ENCODE assay signal across 8 cellular contexts in the genomic region with DNA sequence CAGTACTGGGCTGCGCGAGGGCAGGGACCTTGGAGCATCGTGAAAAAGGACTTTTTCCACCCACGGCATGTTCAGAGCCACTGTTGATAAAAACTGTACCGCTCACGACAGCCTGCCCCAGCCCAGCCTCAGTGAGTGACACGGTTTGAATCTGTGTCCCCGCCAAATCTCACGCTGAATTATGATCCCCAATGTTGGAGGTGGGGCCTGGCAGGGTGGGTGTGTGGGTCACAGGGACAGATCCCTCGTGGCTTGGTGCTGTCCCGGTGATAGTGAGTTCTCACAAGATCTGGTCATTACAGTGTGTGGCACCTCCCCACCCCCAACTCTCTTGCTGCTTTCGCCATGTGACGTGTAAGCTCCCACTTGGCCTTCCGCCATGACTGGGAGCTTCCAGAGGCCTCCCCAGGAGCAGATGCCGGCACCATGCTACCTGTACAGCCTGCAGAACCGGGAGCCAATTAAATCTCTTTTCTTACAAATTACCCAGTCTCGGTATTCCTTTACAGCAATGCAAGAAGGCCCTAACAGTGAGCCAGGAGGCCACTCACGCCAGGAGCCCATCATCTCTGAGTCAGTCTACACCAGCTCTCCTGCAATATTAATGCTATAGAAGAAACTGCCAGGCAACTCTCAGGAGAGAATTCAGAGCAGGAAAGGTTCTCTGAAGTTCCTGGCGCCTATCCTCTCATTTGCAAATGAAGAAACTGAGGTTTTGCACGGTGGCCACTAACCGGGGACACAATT. TPM values are rescaled to one million over a fixed set of nuclear protein-coding genes. Genes with fewer than 3 reads are reported as not detected.
DNase-seq lines count a peak whose midpoint lies in the region; ATAC-seq, FAIRE-seq and TF ChIP-seq lines count a peak whose summit lies in the region.

No MANE protein-coding gene starts in this region.

- intact Hi-C loops in colonic mucosa (cut with DNase I): no loop called here

- no peaks in the 10 kb centered on the region for H3K9me2 ChIP-seq in MM.1S (replicated peaks; ENCODE audit: insufficient read depth, low read length)

- H3K9me3 ChIP-seq in BLaER1: peaks cover 21% of the 10 kb centered on the region
- no peaks in the 10 kb centered on the region for H3K9me3 ChIP-seq in MM.1S (replicated peaks; ENCODE audit: insufficient read depth, low read length)
- no peaks in the 10 kb centered on the region for H3K9me3 ChIP-seq in colonic mucosa

- peaks cover 57% of the 10 kb centered on the region for H3K79me2 ChIP-seq in MM.1S (ENCODE audit: low read length)

- peak overlapping the region; percentile 64 to 97 (median 90) for H3K27ac Mint-ChIP-seq in naive B cell

- FAIRE-seq in GM12891 (lab: Jason Lieb, UNC): no peak

- H4K20me1 ChIP-seq in BLaER1: peaks cover 60% of the 10 kb centered on the region
- no peaks in the 10 kb centered on the region for H4K20me1 ChIP-seq in MM.1S (ENCODE audit: insufficient read depth, low read length)

- TF ChIP-seq POLR2A in GM12891 (IDR thresholded peaks at IDR 0.05; ENCODE audit: low read depth, low read length): no peak

- DNase-seq in MM.1S (no peak), colonic mucosa (no peak), naive B cell (no peak), MV-4-11 (lab: John Stamatoyannopoulos, UW) (no peak), germinal center (ENCODE audit: low spot score) (no peak), GM12891 (ENCODE audit: insufficient read length, low spot score) (no peak)

- H3K4me3 Mint-ChIP-seq in naive B cell: peak overlapping the region; percentile 77 to 92 (median 84)

- ATAC-seq in naive B cell (ENCODE audit: low read depth in 2 of 2): no peak
- no peak for ATAC-seq in HG02623 (IDR thresholded peaks at IDR 0.05; ENCODE audit: unreplicated experiment)

- H3K4me2 ChIP-seq in BLaER1 (peak overlapping the region; percentile 99), MM.1S (ENCODE audit: low read depth, low read length) (peak overlapping the region; percentile 78)

- peaks cover 0 to 19% (median 10%) of the 10 kb centered on the region in 7 donors for H3K9me3 Mint-ChIP-seq in naive B cell

- no peak for TF ChIP-seq CTCF in MM.1S (IDR thresholded peaks at IDR 0.05; ENCODE audit: low read length)
- TF ChIP-seq CTCF in colonic mucosa (IDR thresholded peaks at IDR 0.05): no peak

- peak overlapping the region; percentile 90 for H3K4me3 ChIP-seq in BLaER1
- peak overlapping the region; percentile 76 for H3K4me3 ChIP-seq in MM.1S (ENCODE audit: low read length)
- H3K4me3 ChIP-seq in colonic mucosa: peak overlapping the region; percentile 84

- H3F3A ChIP-seq in MM.1S (ENCODE audit: insufficient read depth, low read length): peaks cover 4% of the 10 kb centered on the region; the same call in 1 of the 2 replicates

- no peaks in the 10 kb centered on the region for H3K27me3 Mint-ChIP-seq in naive B cell

- H3K36me3 Mint-ChIP-seq in naive B cell: peaks cover 5 to 6% of the 10 kb centered on the region in 2 donors

- H3K27me3 ChIP-seq in BLaER1 (no peaks in the 10 kb centered on the region), MM.1S (replicated peaks; ENCODE audit: insufficient read depth, low read length) (peaks cover 14% of the 10 kb centered on the region), colonic mucosa (no peaks in the 10 kb centered on the region)

- peaks cover 24% of the 10 kb centered on the region; the same call in 1 of the 2 replicates for H3K36me3 ChIP-seq in BLaER1
- H3K36me3 ChIP-seq in MM.1S (replicated peaks; ENCODE audit: insufficient read depth, low read length): no peaks in the 10 kb centered on the region
- H3K36me3 ChIP-seq in colonic mucosa: no peaks in the 10 kb centered on the region

- H3K27ac ChIP-seq in BLaER1 (no peak overlapping the region), MM.1S (ENCODE audit: low read length) (no peak overlapping the region), colonic mucosa (no peak overlapping the region)

- H3K4me1 ChIP-seq in BLaER1 (peaks cover 68% of the 10 kb centered on the region), MM.1S (ENCODE audit: low read length) (0 out of 2 replicates have a peak, but pooled peaks cover 4% of the 10 kb centered on the region), colonic mucosa (peaks cover 34% of the 10 kb centered on the region)

- H2AFZ ChIP-seq in MM.1S (ENCODE audit: low read length): no peak overlapping the region

- H3K9ac ChIP-seq in BLaER1 (peak overlapping the region; percentile 82; the same call in 1 of the 2 replicates), MM.1S (ENCODE audit: low read length) (peak overlapping the region; percentile 60; the same call in 1 of the 2 replicates), colonic mucosa (ENCODE audit: low read depth in 2 of 2, low read length in 2 of 2) (peak overlapping the region; percentile 58 to 91)

- peaks cover 36 to 67% (median 57%) of the 10 kb centered on the region in 3 donors for H3K4me1 Mint-ChIP-seq in naive B cell

TF ChIP-seq in GM12891, 5 proteins besides CTCF, POLR2A, EP300 and RAD21:
- TF ChIP-seq SPI1 (IDR thresholded peaks at IDR 0.05; ENCODE audit: low read depth, low read length) (no peak), POU2F2 (IDR thresholded peaks at IDR 0.05; ENCODE audit: low read depth, low read length) (no peak), TAF1 (IDR thresholded peaks at IDR 0.05; ENCODE audit: low read depth, low read length) (no peak), PAX5 (IDR thresholded peaks at IDR 0.05; ENCODE audit: insufficient read depth, low read length, severe bottlenecking) (no peak), POLR2AphosphoS5 (IDR thresholded peaks at IDR 0.05; ENCODE audit: low read depth, low read length) (no peak)

RNA-seq across cellular contexts. Expression of a gene that starts 1.3 kb away (rescaled TPM):
- total RNA-seq in colonic mucosa: 10 to 100 TPM; 49.8 to 59.7 TPM
- 10 to 100 TPM; 29.4 to 59.0 (median 42.8) TPM for polyA plus RNA-seq in naive B cell (ENCODE audit: low read depth in 6 of 6)
- polyA plus RNA-seq in GM12891 (2012; ENCODE audit: low read depth, missing spikeins): 16.4 TPM
